ENCODE assay signal across 3 cellular contexts in the genomic region with DNA sequence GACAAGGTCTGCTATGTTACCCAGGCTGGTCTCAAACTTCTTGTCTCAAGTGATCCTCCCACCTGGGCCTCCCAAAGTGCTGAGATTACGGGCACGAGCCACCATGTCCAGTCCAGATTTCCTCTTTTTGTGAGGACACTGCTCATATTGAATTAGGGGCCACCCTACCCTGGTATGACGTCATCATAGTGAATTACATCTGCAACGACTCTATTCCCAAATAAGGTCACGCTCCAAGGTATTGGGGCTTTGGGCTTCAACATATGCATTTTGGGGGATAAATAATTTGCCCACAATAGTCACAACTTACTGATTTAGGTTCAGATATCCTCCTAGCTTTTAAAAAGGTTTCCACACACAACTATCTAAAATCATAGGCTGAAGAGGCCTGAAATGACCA.
TF ChIP-seq lines count a peak whose summit lies in the region.

No MANE protein-coding gene starts in this region.

TF ChIP-seq in HEK293, 187 proteins besides CTCF, POLR2A, EP300 and RAD21:
- peak; percentile 35; the same call in 1 of the 2 replicates for TF ChIP-seq ATF2 (tag by site-specific recombination; IDR thresholded peaks at IDR 0.05; ENCODE audit: low read depth)
- TF ChIP-seq SALL2 (tag by site-specific recombination; IDR thresholded peaks at IDR 0.05; ENCODE audit: borderline replicate concordance): no peak

TF ChIP-seq in GM12878, 131 proteins besides CTCF, POLR2A, EP300 and RAD21:
- TF ChIP-seq KLF5 (IDR thresholded peaks at IDR 0.05; ENCODE audit: partially characterized antibody) (no peak), ATF7 (IDR thresholded peaks at IDR 0.05; ENCODE audit: low read depth) (peak; percentile 56)
TF ChIP-seq in GM12878: peak in this region for 1.

TF ChIP-seq in H1, 55 proteins besides CTCF, POLR2A, EP300 and RAD21:
- TF ChIP-seq CHD2 (IDR thresholded peaks at IDR 0.05; ENCODE audit: low read length) (no peak), SRF (IDR thresholded peaks at IDR 0.05; ENCODE audit: low read depth, low read length) (0 out of 2 replicates have a peak, but pooled peaks have one; percentile 15)
